ENCODE assay signal across 12 cellular contexts in genomic region chr21:43734830-43735229, GRCh38. TPM values are rescaled to one million over a fixed set of nuclear protein-coding genes. Genes with fewer than 3 reads are reported as not detected.
DNase-seq lines count a peak whose midpoint lies in the region; ATAC-seq and TF ChIP-seq lines count a peak whose summit lies in the region.
"Had no signal": no experiment of that assay in that cellular context is flagged by ENCODE, and none has a peak within 500 bp of the region (broad histone marks: within the 10 kb centered on the region; RNA-seq: fewer than 3 reads in every experiment).

No MANE protein-coding gene starts in this region.

- H3K27me3 ChIP-seq in Panc1 (ENCODE audit: control insufficient read depth, insufficient read depth, low read length) (no peaks in the 10 kb centered on the region), layer of hippocampus (ENCODE audit: control insufficient read depth, insufficient read depth, low read length) (no peaks in the 10 kb centered on the region), thoracic aorta (replicated peaks; ENCODE audit: insufficient read depth) (no peaks in the 10 kb centered on the region)

- H3K4me1 ChIP-seq in Panc1 (ENCODE audit: control insufficient read depth, insufficient read depth, low read length) (peaks cover 61% of the 10 kb centered on the region), thoracic aorta (ENCODE audit: control insufficient read depth in 1 of 2, low read depth in 2 of 2) (peaks cover 23 to 54% of the 10 kb centered on the region in 2 donors)

- peak overlapping the region; percentile 41 for H3K27ac Mint-ChIP-seq in chondrocyte (ENCODE audit: unreplicated experiment)
- H3K27ac Mint-ChIP-seq: T-helper 2 cell treated with Interferon-gamma antibody and Interleukin-4, amounts not matched to agents 5 μg/mL and 100 μg/mL, for 36 hours had no signal

- in situ Hi-C loops in Panc1 (cut with HindIII; ENCODE audit: low pct_unique_long_range_greater_than_20kb, low sequenced_read_pairs) = no loop called here

- no peaks in the 10 kb centered on the region for H3K27me3 Mint-ChIP-seq in chondrocyte (ENCODE audit: low read depth)

- peak overlapping the region; percentile 25 for H3K4me3 Mint-ChIP-seq in chondrocyte (ENCODE audit: unreplicated experiment)
- H3K4me3 Mint-ChIP-seq: T-helper 2 cell treated with Interferon-gamma antibody and Interleukin-4, amounts not matched to agents 5 μg/mL and 100 μg/mL, for 36 hours had no signal

- H3K27ac ChIP-seq in Panc1 (ENCODE audit: low read length) (peak overlapping the region; percentile 68), layer of hippocampus (ENCODE audit: low read depth, low read length) (peak overlapping the region; percentile 72), thoracic aorta (peak overlapping the region; percentile 52 to 67)

- H3K9me3 Mint-ChIP-seq in chondrocyte (ENCODE audit: low read depth) = no peaks in the 10 kb centered on the region
- H3K9me3 Mint-ChIP-seq: T-helper 2 cell treated with Interferon-gamma antibody and Interleukin-4, amounts not matched to agents 5 μg/mL and 100 μg/mL, for 36 hours had no signal

- H3K4me3 ChIP-seq in Panc1 (ENCODE audit: low read depth in 2 of 2, low read length in 2 of 2) (no peak overlapping the region), thoracic aorta (peak overlapping the region; percentile 47)

- intact Hi-C loops in Panc1 (cut with micrococcal nuclease; ENCODE audit: unreplicated experiment) = no loop called here

- POLR2A ChIA-PET in Panc1 (lab: Charles Lee) = interaction anchor here (0.6 kb wide), 1 partner anchor 55 kb away, joined by 5 read pairs; no protein-coding TSS in a partner anchor

- peaks cover 10% of the 10 kb centered on the region for H3K36me3 Mint-ChIP-seq in chondrocyte (ENCODE audit: low read depth)

- H3K4me1 Mint-ChIP-seq in chondrocyte (ENCODE audit: low read depth) = peaks cover 46% of the 10 kb centered on the region

- CTCF ChIA-PET in Panc1 (lab: Charles Lee) = no interaction called here

- TF ChIP-seq CTCF in Panc1 (IDR thresholded peaks at IDR 0.05) (no peak), chondrocyte (IDR thresholded peaks at IDR 0.05) (no peak), thoracic aorta (IDR thresholded peaks at IDR 0.05) (no peak)

- H3K9me3 ChIP-seq in Panc1 (ENCODE audit: control insufficient read depth, insufficient read depth, low read depth, low read length) (no peaks in the 10 kb centered on the region), thoracic aorta (no peaks in the 10 kb centered on the region)

- ATAC-seq in Panc1 (no peak), thoracic aorta (ENCODE audit: insufficient number of reproducible peaks, low FRiP score, low read depth) (no peak)

- BruUV-seq in Panc1 (replicated peaks; lab: Mats Ljungman, UMichigan) = no TSS peak

- DNase-seq in Panc1 (ENCODE audit: low read depth, low spot score) (no peak), chondrocyte (ENCODE audit: low spot score) (no peak), thoracic aorta (ENCODE audit: low spot score) (no peak), NCI-H748 (lab: John Stamatoyannopoulos, UW; ENCODE audit: unreplicated experiment) (no peak), ureter (ENCODE audit: low spot score) (no peak), NCI-H2029 treated with DMSO at 0.1 percent for 48 hours (lab: John Stamatoyannopoulos, UW) (no peak)
- no peak for DNase-seq in stimulated activated CD4-positive, alpha-beta T cell treated with anti-CD3 and anti-CD28 coated beads, Interleukin-4, amount 100 ng/mL, for 24 hours
- DNase-seq: activated CD8-positive, alpha-beta memory T cell treated with anti-CD3 and anti-CD28 coated beads for 24 hours; left cardiac atrium; NK-92 treated with Interleukin-12 subunit alpha and Interleukin-12 subunit beta, amount 100 ng/mL, for 24 hours had no signal

- H3K36me3 ChIP-seq in Panc1 (ENCODE audit: control insufficient read depth, insufficient read depth, low read length) (no peaks in the 10 kb centered on the region), thoracic aorta (peaks cover 3% of the 10 kb centered on the region)

RNA-seq across cellular contexts. Expression of gene PDXK, which starts 15.9 kb away (rescaled TPM):
- total RNA-seq in Panc1 (2021; ENCODE audit: unreplicated experiment) (184 TPM), chondrocyte (213 to 234 TPM (median 216 TPM) in 3 replicates), thoracic aorta (10 to 100 TPM; 52.4 to 64.7 TPM), ureter (137 TPM)
- polyA plus RNA-seq in Panc1 (2012; ENCODE audit: insufficient read length) = 125 TPM

RNA-seq across cellular contexts. Expression of gene CSTB, which starts 41.3 kb away (rescaled TPM):
- total RNA-seq in Panc1 (2021; ENCODE audit: unreplicated experiment) = 72.5 TPM
- 127 TPM for polyA plus RNA-seq in Panc1 (2012; ENCODE audit: insufficient read length)
- total RNA-seq in chondrocyte = 56.5 to 63.6 TPM (median 57.2 TPM) in 3 replicates
- total RNA-seq in thoracic aorta = 1 to 10 TPM; 2.3 to 8.4 TPM
- 181 TPM for total RNA-seq in ureter

RNA-seq across cellular contexts. Expression of gene RRP1, which starts 54.5 kb away (rescaled TPM):
- total RNA-seq in Panc1 (2021; ENCODE audit: unreplicated experiment) = 41.8 TPM
- 45.9 TPM for polyA plus RNA-seq in Panc1 (2012; ENCODE audit: insufficient read length)
- total RNA-seq in chondrocyte = 18.4 to 19.6 TPM (median 19.2 TPM) in 3 replicates
- total RNA-seq in thoracic aorta = 10 to 100 TPM; 21.3 to 34.3 TPM
- total RNA-seq in ureter = 32.0 TPM
